Comparison of ENCODE assay signal across 11 cellular contexts in genomic region chr18:58224425-58224750, GRCh38.
DNase-seq lines count a peak whose midpoint lies in the region; ATAC-seq and TF ChIP-seq lines count a peak whose summit lies in the region.
"Had no signal": no experiment of that assay in that cellular context is flagged by ENCODE, and none has a peak within 500 bp of the region (broad histone marks: within the 10 kb centered on the region; RNA-seq: fewer than 3 reads in every experiment).

No MANE protein-coding gene starts in this region.

- DNase-seq in breast epithelium (ENCODE audit: low spot score in 2 of 2) (no peak), thyroid gland (no peak), amniotic stem cell (lab: John Stamatoyannopoulos, UW) (no peak), NOMO-1 treated with dmso at 0.1 percent for 144 hours (lab: John Stamatoyannopoulos, UW; ENCODE audit: unreplicated experiment) (no peak)
- DNase-seq: activated CD4-positive, alpha-beta T cell treated with anti-CD3 and anti-CD28 coated beads, Interleukin-2, amount 10 ng/mL, durations not matched to agents 24 days and 14 days; activated naive CD8-positive, alpha-beta T cell treated with anti-CD3 and anti-CD28 coated beads, Interleukin-2, amount 10 ng/mL, durations not matched to agents 7 days and 5 days; NCI-H2081 had no signal

- no CpG with 5 or more reads among the region's 2 CpGs for WGBS in mesodermal cell (ENCODE audit: insufficient coverage in 2 of 2), 2 experiments
- WGBS in thyroid gland, 2 donors, result 35 to 40% methylated on average over 2 of the region's 2 CpGs

- H3K36me3 ChIP-seq in breast epithelium, result no peaks in the 10 kb centered on the region
- no peaks in the 10 kb centered on the region for H3K36me3 ChIP-seq in mesodermal cell (ENCODE audit: control insufficient read depth, insufficient read depth, low read length)
- no peaks in the 10 kb centered on the region for H3K36me3 ChIP-seq in thyroid gland

- peak overlapping the region in 2 of 3 donors; percentile 46 to 52 for H3K4me3 ChIP-seq in breast epithelium
- H3K4me3 ChIP-seq in mesodermal cell (ENCODE audit: extremely low read depth, insufficient read depth, low read length, poor library complexity, severe bottlenecking), result no peak overlapping the region
- no peak overlapping the region for H3K4me3 ChIP-seq in thyroid gland (replicated peaks in 1 of 3)

- H3K27me3 ChIP-seq in breast epithelium, result no peaks in the 10 kb centered on the region
- H3K27me3 ChIP-seq in thyroid gland, result no peaks in the 10 kb centered on the region

- H3K27ac Mint-ChIP-seq in IgD-negative memory B cell, result peak overlapping the region in 1 of 3 donors; percentile 75
- H3K27ac Mint-ChIP-seq: activated CD4-positive, alpha-beta T cell treated with anti-CD3 and anti-CD28 coated beads, Interleukin-2, amount 10 ng/mL, durations not matched to agents 24 days and 14 days; activated naive CD8-positive, alpha-beta T cell treated with anti-CD3 and anti-CD28 coated beads, Interleukin-2, amount 10 ng/mL, durations not matched to agents 7 days and 5 days had no signal

- no peaks in the 10 kb centered on the region for H3K27me3 Mint-ChIP-seq in IgD-negative memory B cell
- H3K27me3 Mint-ChIP-seq: activated naive CD8-positive, alpha-beta T cell treated with anti-CD3 and anti-CD28 coated beads, Interleukin-2, amount 10 ng/mL, durations not matched to agents 7 days and 5 days had no signal

- H3K36me3 Mint-ChIP-seq in IgD-negative memory B cell, result peaks cover 3% of the 10 kb centered on the region
- H3K36me3 Mint-ChIP-seq: activated naive CD8-positive, alpha-beta T cell treated with anti-CD3 and anti-CD28 coated beads, Interleukin-2, amount 10 ng/mL, durations not matched to agents 7 days and 5 days had no signal

- ATAC-seq in GM21526 (IDR thresholded peaks at IDR 0.05; ENCODE audit: low FRiP score, unreplicated experiment) (no peak), GM19467 (IDR thresholded peaks at IDR 0.05; ENCODE audit: unreplicated experiment) (no peak)

- H3K9me3 Mint-ChIP-seq in IgD-negative memory B cell, result no peaks in the 10 kb centered on the region
- H3K9me3 Mint-ChIP-seq: activated CD4-positive, alpha-beta T cell treated with anti-CD3 and anti-CD28 coated beads, Interleukin-2, amount 10 ng/mL, durations not matched to agents 24 days and 14 days; activated naive CD8-positive, alpha-beta T cell treated with anti-CD3 and anti-CD28 coated beads, Interleukin-2, amount 10 ng/mL, durations not matched to agents 7 days and 5 days had no signal

- no peak for TF ChIP-seq CTCF in breast epithelium (IDR thresholded peaks at IDR 0.05)
- no peak for TF ChIP-seq CTCF in thyroid gland (IDR thresholded peaks at IDR 0.05)

- no peaks in the 10 kb centered on the region for H3K9me3 ChIP-seq in breast epithelium
- H3K9me3 ChIP-seq in mesodermal cell (ENCODE audit: control insufficient read depth, low read length), result no peaks in the 10 kb centered on the region
- H3K9me3 ChIP-seq in thyroid gland, result no peaks in the 10 kb centered on the region

- intact Hi-C loops in breast epithelium (cut with DNase I; ENCODE audit: low total_unique reads) (no loop called here), thyroid gland (cut with DNase I) (no loop called here)

- H3K4me1 ChIP-seq in breast epithelium, result peaks cover 0 to 16% of the 10 kb centered on the region in 2 donors
- H3K4me1 ChIP-seq in mesodermal cell (ENCODE audit: control insufficient read depth, insufficient read depth, low read length, poor library complexity, severe bottlenecking), result peaks cover 42% of the 10 kb centered on the region
- peaks cover 56 to 75% of the 10 kb centered on the region in 2 donors for H3K4me1 ChIP-seq in thyroid gland

- TF ChIP-seq POLR2A in breast epithelium (IDR thresholded peaks at IDR 0.05), result no peak
- no peak for TF ChIP-seq POLR2A in thyroid gland (IDR thresholded peaks at IDR 0.05)

- H3K4me3 Mint-ChIP-seq in IgD-negative memory B cell, result peak overlapping the region; percentile 41 to 89 (median 63)
- H3K4me3 Mint-ChIP-seq: activated CD4-positive, alpha-beta T cell treated with anti-CD3 and anti-CD28 coated beads, Interleukin-2, amount 10 ng/mL, durations not matched to agents 24 days and 14 days; activated naive CD8-positive, alpha-beta T cell treated with anti-CD3 and anti-CD28 coated beads, Interleukin-2, amount 10 ng/mL, durations not matched to agents 7 days and 5 days had no signal

- H3K27ac ChIP-seq in breast epithelium (peak overlapping the region; percentile 90 to 96), mesodermal cell (ENCODE audit: low read depth, low read length, severe bottlenecking) (peak overlapping the region; percentile 82), thyroid gland (peak overlapping the region; percentile 95 to 97 (median 95))

- H3K4me1 Mint-ChIP-seq in IgD-negative memory B cell, result peaks cover 31 to 48% (median 35%) of the 10 kb centered on the region in 3 donors
- H3K4me1 Mint-ChIP-seq: activated CD4-positive, alpha-beta T cell treated with anti-CD3 and anti-CD28 coated beads, Interleukin-2, amount 10 ng/mL, durations not matched to agents 24 days and 14 days; activated naive CD8-positive, alpha-beta T cell treated with anti-CD3 and anti-CD28 coated beads, Interleukin-2, amount 10 ng/mL, durations not matched to agents 7 days and 5 days had no signal

Comparison
In these comparisons a context has a peak if more than half of its experiments do, and no peak if none do; other contexts are left out.
1. H3K4me3 ChIP-seq: peak in breast epithelium (2 of 3); none in mesodermal cell (single experiment) and thyroid gland (0 of 3).
2. Peak in every context shown above with its lines, with median percentiles within 50 percentile points of each other: H3K27ac ChIP-seq.